In the genomic region with DNA sequence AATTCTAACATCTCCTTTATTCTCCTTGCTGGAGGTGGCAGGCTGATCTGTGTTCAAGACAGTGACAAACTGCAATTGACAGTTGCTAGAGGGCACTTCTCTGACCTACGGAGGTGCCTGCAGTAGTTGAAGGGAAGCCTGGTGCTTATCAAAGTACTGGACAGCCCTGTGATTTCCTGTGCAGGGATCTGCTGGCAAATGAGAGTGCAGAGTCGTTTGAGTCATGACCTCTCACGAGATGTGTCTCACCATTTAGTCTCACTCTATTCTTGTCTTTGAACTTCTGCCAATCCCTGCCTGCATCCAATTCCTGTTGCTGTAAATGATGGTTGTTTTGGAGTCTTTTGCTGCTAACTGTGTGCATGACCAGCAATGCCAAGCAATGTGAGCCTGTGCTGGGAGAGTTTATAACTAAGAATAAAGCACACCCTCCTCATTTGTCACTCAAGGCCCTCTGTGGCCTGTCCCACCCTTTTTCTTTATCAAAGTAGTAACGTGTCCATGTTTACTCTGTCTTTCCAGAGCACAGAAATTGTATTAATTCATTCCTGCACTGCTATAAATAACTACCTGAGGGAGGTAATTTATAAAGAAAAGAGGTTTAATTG, we compare ENCODE assay signal across 14 cellular contexts. TPM values are rescaled to one million over a fixed set of nuclear protein-coding genes. Genes with fewer than 3 reads are reported as not detected.
A peak's percentile ranks its signal among the peaks of the same experiment; 100 is the strongest.
DNase-seq lines count a peak whose midpoint lies in the region; ATAC-seq and TF ChIP-seq lines count a peak whose summit lies in the region.
"Had no signal": no experiment of that assay in that cellular context is flagged by ENCODE, and none has a peak within 500 bp of the region (broad histone marks: within the 10 kb centered on the region; RNA-seq: fewer than 3 reads in every experiment).

No MANE protein-coding gene starts in this region.

- no peak overlapping the region for H3K14ac ChIP-seq in neuronal stem cell (ENCODE audit: low read length)

- no peak overlapping the region for H4K91ac ChIP-seq in neuronal stem cell (ENCODE audit: low read depth, low read length, poor library complexity)

- peak; percentile 99 for ATAC-seq in left ventricle myocardium superior
- ATAC-seq in CD4-positive, alpha-beta T cell (ENCODE audit: poor library complexity) = no peak
- ATAC-seq: activated CD4-positive, CD25-positive, alpha-beta regulatory T cell treated with anti-CD3 and anti-CD28 coated beads, Interleukin-2, amount 50 U/mL, for 24 hours had no signal

- H2BK5ac ChIP-seq in neuronal stem cell (ENCODE audit: low read length) = no peak overlapping the region

- intact Hi-C loops in left ventricle myocardium superior (cut with micrococcal nuclease) = no loop called here
- intact Hi-C loops in CD4-positive, alpha-beta T cell (cut with DNase I, micrococcal nuclease) = no loop called here

- H3K79me1 ChIP-seq in neuronal stem cell (ENCODE audit: low read depth, low read length) = no peaks in the 10 kb centered on the region

- H3K23ac ChIP-seq in neuronal stem cell (ENCODE audit: low read depth, low read length, poor library complexity) = no peak overlapping the region

- no peak for TF ChIP-seq CTCF in CD4-positive, alpha-beta T cell (IDR thresholded peaks at IDR 0.05)

- no CpG with 5 or more reads among the region's 4 CpGs for WGBS in neuronal stem cell (ENCODE audit: extremely low coverage in 2 of 2, insufficient read length in 2 of 2, insufficient replicate concordance in 1 of 2), 2 donors

- H3K36me3 ChIP-seq in neuronal stem cell (replicated peaks in 1 of 2; ENCODE audit: control insufficient read depth in 2 of 2, insufficient read depth in 2 of 2, low read length in 2 of 2) = no peaks in the 10 kb centered on the region

- no peaks in the 10 kb centered on the region for H3K4me1 Mint-ChIP-seq in CD4-positive, alpha-beta T cell (ENCODE audit: low read depth)

- no peaks in the 10 kb centered on the region for H3K9me3 ChIP-seq in CD4-positive, alpha-beta T cell (ENCODE audit: control insufficient read depth, low read length)
- H3K9me3 ChIP-seq in neuronal stem cell (replicated peaks in 1 of 2; ENCODE audit: control insufficient read depth in 2 of 2, insufficient read depth in 1 of 2, low read depth in 1 of 2, low read length in 2 of 2) = no peaks in the 10 kb centered on the region

- H3K4me3 Mint-ChIP-seq in CD4-positive, alpha-beta T cell = no peak overlapping the region
- H3K4me3 Mint-ChIP-seq: activated naive CD8-positive, alpha-beta T cell had no signal

- H2BK15ac ChIP-seq in neuronal stem cell (ENCODE audit: low read length) = no peak overlapping the region

- no peak overlapping the region for H3K4ac ChIP-seq in neuronal stem cell (ENCODE audit: low read length)

- no peak overlapping the region for H3K9ac ChIP-seq in neuronal stem cell (ENCODE audit: low read depth, low read length, poor library complexity)

- POLR2A ChIA-PET in CD4-positive, alpha-beta T cell (lab: Charles Lee) = no interaction called here

- no peak overlapping the region for H3K4me3 ChIP-seq in neuronal stem cell (ENCODE audit: low read length in 2 of 2)

- H3K27me3 ChIP-seq in CD4-positive, alpha-beta T cell (ENCODE audit: control insufficient read depth, insufficient read depth, low read length) = peaks cover 11% of the 10 kb centered on the region
- peaks cover 0 to 12% (median 3%) of the 10 kb centered on the region in 3 experiments for H3K27me3 ChIP-seq in neuronal stem cell (ENCODE audit: control insufficient read depth in 3 of 3, insufficient read depth in 3 of 3, low read depth in 1 of 3, low read length in 3 of 3)

- CTCF ChIA-PET in CD4-positive, alpha-beta T cell (lab: Charles Lee) = no interaction called here

- DNase-seq in AG08395 (ENCODE audit: low spot score) (peak; percentile 39), H4 (ENCODE audit: low spot score) (peak; percentile 28), amniotic epithelial cell (ENCODE audit: low read depth) (peak; percentile 1), left ventricle myocardium superior (peak; percentile 31), COLO668 (lab: John Stamatoyannopoulos, UW; ENCODE audit: unreplicated experiment) (no peak), neuronal stem cell (ENCODE audit: low spot score) (no peak), UCSD-AML1 (lab: John Stamatoyannopoulos, UW; ENCODE audit: unreplicated experiment) (no peak)
- no peak for DNase-seq in CD4-positive, alpha-beta T cell
- DNase-seq: midbrain, substantia nigra, SW 1271 had no signal

- H2AFZ ChIP-seq in neuronal stem cell (ENCODE audit: low read length) = no peak overlapping the region

- peaks cover 74% of the 10 kb centered on the region for H3K27me3 Mint-ChIP-seq in CD4-positive, alpha-beta T cell

- H2AK5ac ChIP-seq in neuronal stem cell (ENCODE audit: low read depth, low read length) = no peak overlapping the region

- peaks cover 3% of the 10 kb centered on the region for H3K9me3 Mint-ChIP-seq in CD4-positive, alpha-beta T cell

- H3K4me2 ChIP-seq in neuronal stem cell (ENCODE audit: insufficient read depth, low read length, poor library complexity, severe bottlenecking) = no peak overlapping the region

- no peak overlapping the region for H2BK12ac ChIP-seq in neuronal stem cell (ENCODE audit: low read length)

- H3K4me1 ChIP-seq in neuronal stem cell (ENCODE audit: control insufficient read depth in 2 of 2, insufficient read depth in 1 of 2, low read depth in 1 of 2, low read length in 2 of 2) = peaks cover 0 to 1% of the 10 kb centered on the region in 2 donors

- no peak overlapping the region for H3K27ac ChIP-seq in CD4-positive, alpha-beta T cell (ENCODE audit: low read depth, low read length)
- no peak overlapping the region for H3K27ac ChIP-seq in neuronal stem cell (replicated peaks; ENCODE audit: low read length)

- no peaks in the 10 kb centered on the region for H3K36me3 Mint-ChIP-seq in CD4-positive, alpha-beta T cell (ENCODE audit: low read depth)
- H3K36me3 Mint-ChIP-seq: activated naive CD8-positive, alpha-beta T cell had no signal

- no peak overlapping the region for H3K18ac ChIP-seq in neuronal stem cell (ENCODE audit: low read length)

- H2BK120ac ChIP-seq in neuronal stem cell (ENCODE audit: low read depth, low read length) = no peak overlapping the region

- no peak overlapping the region for H3K27ac Mint-ChIP-seq in CD4-positive, alpha-beta T cell
- H3K27ac Mint-ChIP-seq: activated naive CD8-positive, alpha-beta T cell had no signal

- H4K8ac ChIP-seq in neuronal stem cell (ENCODE audit: low read depth, low read length) = no peak overlapping the region

RNA-seq across cellular contexts. Expression of gene MRGPRX2, which starts 34.6 kb away (rescaled TPM):
- not detected in 2 replicates for total RNA-seq in H4 (2014; rRNA removed; shearing (Covaris generic))
- total RNA-seq in left ventricle myocardium superior = not detected
- total RNA-seq in CD4-positive, alpha-beta T cell = not detected
- not detected for polyA plus RNA-seq in neuronal stem cell (2013, experiment 1 of 2)
- not detected for polyA plus RNA-seq in neuronal stem cell (2013, experiment 2 of 2)
- total RNA-seq: chondrocyte had no signal

Comparison
In these comparisons a context has a peak if more than half of its experiments do, and no peak if none do; other contexts are left out.
1. DNase-seq: peak in AG08395 (single experiment), H4 (single experiment), amniotic epithelial cell (single experiment) and left ventricle myocardium superior (single experiment); none in CD4-positive, alpha-beta T cell (0 of 10), COLO668 (single experiment), neuronal stem cell (single experiment) and UCSD-AML1 (single experiment).